Comparison of ENCODE assay signal across 16 cellular contexts in the genomic region with DNA sequence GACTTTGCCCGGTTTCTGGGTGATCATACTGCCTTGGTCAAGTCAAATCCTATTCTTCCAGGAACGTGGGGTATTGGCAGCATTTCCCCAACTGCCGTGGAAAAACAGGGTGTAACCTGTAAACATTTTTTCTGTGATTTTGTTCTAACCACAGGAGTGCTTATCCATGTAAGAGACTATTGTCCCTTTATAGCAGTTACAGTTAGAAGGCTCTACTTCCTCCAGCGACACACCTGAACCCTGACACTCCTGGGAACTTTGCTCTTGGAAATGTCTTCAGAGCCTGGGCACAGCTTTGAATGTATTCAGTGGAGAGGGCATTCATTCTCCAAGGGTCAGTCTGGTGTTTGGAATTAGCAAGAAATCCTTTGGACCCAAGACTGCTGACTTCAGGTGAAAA. TPM values are rescaled to one million over a fixed set of nuclear protein-coding genes. Genes with fewer than 3 reads are reported as not detected.
DNase-seq lines count a peak whose midpoint lies in the region; TF ChIP-seq lines count a peak whose summit lies in the region.
"Had no signal": no experiment of that assay in that cellular context is flagged by ENCODE, and none has a peak within 500 bp of the region (broad histone marks: within the 10 kb centered on the region; RNA-seq: fewer than 3 reads in every experiment).

No MANE protein-coding gene starts in this region.

- DNase-seq in Peyer's patch (peak in 1 of 3 donors; percentile 78), transverse colon (peak; percentile 76), cerebellar cortex (ENCODE audit: low spot score) (no peak), AG20443 (ENCODE audit: low spot score) (no peak), DMS79 (lab: John Stamatoyannopoulos, UW) (no peak), DMS 273 (lab: John Stamatoyannopoulos, UW; ENCODE audit: unreplicated experiment) (no peak)
- DNase-seq: BE2C; C1 segment of cervical spinal cord; CD4-positive, CD25-positive, alpha-beta regulatory T cell; CD8-positive, alpha-beta memory T cell; COR-L47; GDM1; GOT3; H9 had no signal

- H3K9ac ChIP-seq in duodenal mucosa (ENCODE audit: low read depth in 1 of 2, low read length in 2 of 2) = peak overlapping the region in 1 of 2 donors; percentile 29
- H3K9ac ChIP-seq in mucosa of stomach (ENCODE audit: low read length) = peak overlapping the region; percentile 31

- peak overlapping the region in 3 of 4 donors; percentile 32 to 76 (median 52) for H3K27ac ChIP-seq in Peyer's patch
- H3K27ac ChIP-seq in duodenal mucosa (ENCODE audit: low read depth, low read length) = peak overlapping the region; percentile 65
- H3K27ac ChIP-seq in transverse colon = peak overlapping the region; percentile 85 to 90 (median 86)

- no peaks in the 10 kb centered on the region for H3K36me3 ChIP-seq in Peyer's patch
- H3K36me3 ChIP-seq in duodenal mucosa (ENCODE audit: control insufficient read depth in 1 of 2, insufficient read depth in 2 of 2, low read length in 2 of 2) = no peaks in the 10 kb centered on the region
- no peaks in the 10 kb centered on the region for H3K36me3 ChIP-seq in mucosa of stomach (ENCODE audit: control insufficient read depth, insufficient read depth, low read length)
- H3K36me3 ChIP-seq in transverse colon = no peaks in the 10 kb centered on the region
- H3K36me3 ChIP-seq: BE2C had no signal

- no peaks in the 10 kb centered on the region for H3K9me3 ChIP-seq in Peyer's patch
- no peaks in the 10 kb centered on the region for H3K9me3 ChIP-seq in duodenal mucosa (ENCODE audit: control insufficient read depth in 1 of 2, low read length in 2 of 2)
- H3K9me3 ChIP-seq in mucosa of stomach (ENCODE audit: control insufficient read depth, low read length) = no peaks in the 10 kb centered on the region
- H3K9me3 ChIP-seq in transverse colon = no peaks in the 10 kb centered on the region
- H3K9me3 ChIP-seq: BE2C had no signal

- intact Hi-C loops in transverse colon (cut with DNase I; ENCODE audit: low total_unique reads) = no loop called here

- TF ChIP-seq CTCF in Peyer's patch (IDR thresholded peaks at IDR 0.05) = peak in 2 of 6 experiments; percentile 11 to 35
- peak in 1 of 5 experiments; percentile 21 for TF ChIP-seq CTCF in transverse colon (IDR thresholded peaks at IDR 0.05)

- H3K4me1 ChIP-seq in Peyer's patch (peaks cover 0 to 34% (median 2%) of the 10 kb centered on the region in 4 donors), duodenal mucosa (ENCODE audit: control insufficient read depth in 1 of 2, insufficient read depth in 2 of 2, low read length in 2 of 2) (peaks cover 18 to 23% of the 10 kb centered on the region in 2 donors), mucosa of stomach (ENCODE audit: control insufficient read depth, insufficient read depth, low read length) (peaks cover 42% of the 10 kb centered on the region), transverse colon (peaks cover 9 to 46% (median 24%) of the 10 kb centered on the region in 4 donors)
- H3K4me1 ChIP-seq: BE2C had no signal

- peak; percentile 88 for TF ChIP-seq EP300 in transverse colon (IDR thresholded peaks at IDR 0.05; ENCODE audit: low read depth)

- in situ Hi-C loops in transverse colon (cut with MboI; ENCODE audit: low pct_ligation_motif_present in 1 of 4, low pct_unique_long_range_greater_than_20kb in 1 of 4, low sequenced_read_pairs in 3 of 4) = no loop called here

- H3K27me3 ChIP-seq in Peyer's patch (no peaks in the 10 kb centered on the region), duodenal mucosa (ENCODE audit: control insufficient read depth in 1 of 2, insufficient read depth in 2 of 2, low read length in 2 of 2) (no peaks in the 10 kb centered on the region), mucosa of stomach (ENCODE audit: control insufficient read depth, insufficient read depth, low read length) (no peaks in the 10 kb centered on the region), transverse colon (no peaks in the 10 kb centered on the region)
- H3K27me3 ChIP-seq: BE2C had no signal

- peak in 1 of 2 donors; percentile 32 for TF ChIP-seq POLR2A in Peyer's patch (IDR thresholded peaks at IDR 0.05)
- TF ChIP-seq POLR2A in transverse colon (IDR thresholded peaks at IDR 0.05) = peak; percentile 70

- no peak overlapping the region for H3K4me3 ChIP-seq in Peyer's patch
- H3K4me3 ChIP-seq in duodenal mucosa (ENCODE audit: low read depth in 1 of 2, low read length in 2 of 2) = no peak overlapping the region
- H3K4me3 ChIP-seq in mucosa of stomach (ENCODE audit: low read length) = no peak overlapping the region
- peak overlapping the region in 1 of 4 donors; percentile 20 for H3K4me3 ChIP-seq in transverse colon

- 35 to 42% methylated on average over 4 of the region's 4 CpGs for WGBS in transverse colon (ENCODE audit: low coverage in 1 of 2), 2 donors

RNA-seq across cellular contexts. Expression of a gene that starts 26.4 kb away (rescaled TPM):
- total RNA-seq in Peyer's patch = 100 to 1,000 TPM in 3 of 4 donors, 10 to 100 TPM in 1; 72.7 to 177 (median 156) TPM
- total RNA-seq in transverse colon = 100 to 1,000 TPM; 115 to 326 (median 199) TPM
- total RNA-seq: CD4-positive, CD25-positive, alpha-beta regulatory T cell had no signal
